25 cellular contexts compared by ENCODE assay signal in genomic region chr1:115465802-115466363, GRCh38.
"Had no signal": no experiment of that assay in that cellular context is flagged by ENCODE, and none has a peak within 500 bp of the region (broad histone marks: within the 10 kb centered on the region; RNA-seq: fewer than 3 reads in every experiment).

No MANE protein-coding gene starts in this region.

- H3K4me1 ChIP-seq: parathyroid adenoma, prostate gland, right lobe of liver, suprapubic skin had no signal

- H3K9me3 ChIP-seq: left ventricle myocardium inferior, lower lobe of right lung, prostate gland, right lobe of liver, suprapubic skin, thyroid gland, upper lobe of left lung had no signal

- H2AFZ ChIP-seq: hepatocyte, parathyroid adenoma had no signal

- H3K36me3 Mint-ChIP-seq: memory B cell; naive B cell; stimulated activated effector memory CD8-positive, alpha-beta T cell treated with anti-CD3 and anti-CD28 coated beads, Interleukin-12 subunit alpha, Interleukin-12 subunit beta, amount 100 ng/mL, for 72 hours had no signal

- H3K4me1 Mint-ChIP-seq: memory B cell; naive B cell; stimulated activated effector memory CD8-positive, alpha-beta T cell treated with anti-CD3 and anti-CD28 coated beads, Interleukin-12 subunit alpha, Interleukin-12 subunit beta, amount 100 ng/mL, for 72 hours had no signal

- H3K9ac ChIP-seq: parathyroid adenoma had no signal

- FAIRE-seq: endometrium, kidney had no signal

- H3K27ac ChIP-seq: dorsolateral prefrontal cortex, hepatocyte, left ventricle myocardium inferior, lower lobe of right lung, parathyroid adenoma, prostate gland, right lobe of liver, suprapubic skin, thyroid gland, upper lobe of left lung had no signal

- H3K4me2 ChIP-seq: hepatocyte had no signal

- H3K27me3 Mint-ChIP-seq: naive B cell had no signal

- H3K4me3 ChIP-seq: dorsolateral prefrontal cortex, hepatocyte, left ventricle myocardium inferior, lower lobe of right lung, prostate gland, right lobe of liver, suprapubic skin, thyroid gland, upper lobe of left lung had no signal

- H3K9me3 Mint-ChIP-seq: memory B cell; nephron; stimulated activated effector memory CD8-positive, alpha-beta T cell treated with anti-CD3 and anti-CD28 coated beads, Interleukin-12 subunit alpha, Interleukin-12 subunit beta, amount 100 ng/mL, for 72 hours had no signal

- H3K36me3 ChIP-seq: left ventricle myocardium inferior, lower lobe of right lung, prostate gland, right lobe of liver, suprapubic skin, thyroid gland, upper lobe of left lung had no signal

- DNase-seq: cortex of kidney; dorsolateral prefrontal cortex; effector CD8-positive, alpha-beta T cell; kidney; left cardiac atrium; left ventricle myocardium inferior; lower lobe of right lung; midbrain; naive B cell; occipital lobe; right lobe of liver; stimulated activated CD4-positive, alpha-beta T cell treated with anti-CD3 and anti-CD28 coated beads, Interleukin-4, amount 100 ng/mL, for 1 hour; stimulated activated CD8-positive, alpha-beta memory T cell treated with anti-CD3 and anti-CD28 coated beads, Interleukin-4, amount 100 ng/mL, for 48 hours; stimulated activated naive CD8-positive, alpha-beta T cell treated with anti-CD3 and anti-CD28 coated beads, Interleukin-15, Interleukin-2, amounts not matched to agents 100 U/mL and 50 U/mL, for 24 hours; thyroid gland had no signal

- H3K27me3 ChIP-seq: hepatocyte, right lobe of liver, suprapubic skin, thyroid gland, upper lobe of left lung had no signal

- ATAC-seq: esophagus mucosa; left cardiac atrium; lower lobe of right lung; right lobe of liver; stimulated activated effector memory CD8-positive, alpha-beta T cell treated with anti-CD3 and anti-CD28 coated beads, Interleukin-12 subunit alpha, Interleukin-12 subunit beta, amount 100 ng/mL, for 72 hours; stimulated activated naive CD8-positive, alpha-beta T cell treated with anti-CD3 and anti-CD28 coated beads, Interleukin-15, Interleukin-2, amounts not matched to agents 100 U/mL and 50 U/mL, for 24 hours had no signal

- H3K79me2 ChIP-seq: hepatocyte, parathyroid adenoma had no signal

- H3K27ac Mint-ChIP-seq: memory B cell; naive B cell; nephron; stimulated activated effector memory CD8-positive, alpha-beta T cell treated with anti-CD3 and anti-CD28 coated beads, Interleukin-12 subunit alpha, Interleukin-12 subunit beta, amount 100 ng/mL, for 72 hours had no signal

- H3K4me3 Mint-ChIP-seq: memory B cell; naive B cell; nephron; stimulated activated effector memory CD8-positive, alpha-beta T cell treated with anti-CD3 and anti-CD28 coated beads, Interleukin-12 subunit alpha, Interleukin-12 subunit beta, amount 100 ng/mL, for 72 hours had no signal
